Comparison of ENCODE assay signal across 23 cellular contexts in genomic region chr12:64876388-64877071, GRCh38. TPM values are rescaled to one million over a fixed set of nuclear protein-coding genes. Genes with fewer than 3 reads are reported as not detected.
DNase-seq lines count a peak whose midpoint lies in the region; ATAC-seq lines count a peak whose summit lies in the region.
"Had no signal": no experiment of that assay in that cellular context is flagged by ENCODE, and none has a peak within 500 bp of the region (broad histone marks: within the 10 kb centered on the region; RNA-seq: fewer than 3 reads in every experiment).

No MANE protein-coding gene starts in this region.

- DNase-seq in activated naive CD4-positive, alpha-beta T cell treated with anti-CD3 and anti-CD28 coated beads, Interleukin-2, amount 50 U/mL, for 72 hours (ENCODE audit: low spot score in 2 of 2) = no peak
- DNase-seq in activated naive CD4-positive, alpha-beta T cell treated with anti-CD3 and anti-CD28 coated beads for 36 hours = no peak
- no peak for DNase-seq in NCI-H345 treated with DMSO at 0.1 percent for 48 hours (lab: John Stamatoyannopoulos, UW; ENCODE audit: unreplicated experiment)
- DNase-seq in activated CD8-positive, alpha-beta memory T cell treated with anti-CD3 and anti-CD28 coated beads, Interleukin-2, amount 50 U/mL, for 4 hours = no peak
- DNase-seq: 8988T; activated CD4-positive, alpha-beta T cell treated with anti-CD3 and anti-CD28 coated beads, Interleukin-2, amount 50 U/mL, for 1 hour; activated naive CD4-positive, alpha-beta T cell treated with anti-CD3 and anti-CD28 coated beads, Interleukin-2, amount 50 U/mL, for 16 hours; BE2C; cortex of kidney; foreskin keratinocyte; Kasumi-1; left cardiac atrium; NCI-H1105 treated with DMSO at 0.1 percent for 48 hours; NK-92 treated with Interleukin-12 subunit alpha and Interleukin-12 subunit beta, amount 100 ng/mL, for 24 hours; RPMI8226; transverse colon had no signal

- H3K27me3 Mint-ChIP-seq in activated naive CD4-positive, alpha-beta T cell treated with anti-CD3 and anti-CD28 coated beads for 36 hours (ENCODE audit: low read depth) = peaks cover 3% of the 10 kb centered on the region
- H3K27me3 Mint-ChIP-seq: brain had no signal

- H3K27ac Mint-ChIP-seq in activated naive CD4-positive, alpha-beta T cell treated with anti-CD3 and anti-CD28 coated beads, Interleukin-2, amount 50 U/mL, for 72 hours = peak overlapping the region in 1 of 2 donors; percentile 55
- H3K27ac Mint-ChIP-seq in activated naive CD4-positive, alpha-beta T cell treated with anti-CD3 and anti-CD28 coated beads for 36 hours = no peak overlapping the region
- H3K27ac Mint-ChIP-seq: brain had no signal

- intact Hi-C loops in activated naive CD4-positive, alpha-beta T cell treated with anti-CD3 and anti-CD28 coated beads for 36 hours (cut with micrococcal nuclease) = no loop called here

- H3K36me3 Mint-ChIP-seq in activated naive CD4-positive, alpha-beta T cell treated with anti-CD3 and anti-CD28 coated beads, Interleukin-2, amount 50 U/mL, for 72 hours = peaks cover 0 to 9% of the 10 kb centered on the region in 2 donors
- no peaks in the 10 kb centered on the region for H3K36me3 Mint-ChIP-seq in activated naive CD4-positive, alpha-beta T cell treated with anti-CD3 and anti-CD28 coated beads for 36 hours (ENCODE audit: low read depth)

- ATAC-seq in activated naive CD4-positive, alpha-beta T cell treated with anti-CD3 and anti-CD28 coated beads, Interleukin-2, amount 50 U/mL, for 72 hours = peak; percentile 20 to 51
- peak; percentile 10 for ATAC-seq in HG02610 (IDR thresholded peaks at IDR 0.05; ENCODE audit: unreplicated experiment)
- peak; percentile 16 for ATAC-seq in HG03354 (IDR thresholded peaks at IDR 0.05; ENCODE audit: poor library complexity, severe bottlenecking, unreplicated experiment)
- ATAC-seq in HG03108 (IDR thresholded peaks at IDR 0.05; ENCODE audit: unreplicated experiment) = no peak
- ATAC-seq in HG02981 (IDR thresholded peaks at IDR 0.05; ENCODE audit: unreplicated experiment) = no peak
- ATAC-seq: foreskin keratinocyte, HCT116, left cardiac atrium had no signal

- CTCF ChIA-PET in activated naive CD4-positive, alpha-beta T cell treated with anti-CD3 and anti-CD28 coated beads for 36 hours (lab: Charles Lee) = interaction anchor here (1.3 to 1.4 kb wide), 2 partner anchors 14 to 80 kb away, joined by 6 read pairs; no protein-coding TSS in a partner anchor

- peaks cover 21% of the 10 kb centered on the region for H3K4me1 Mint-ChIP-seq in activated naive CD4-positive, alpha-beta T cell treated with anti-CD3 and anti-CD28 coated beads for 36 hours (ENCODE audit: low read depth)
- H3K4me1 Mint-ChIP-seq: brain had no signal

- H3K4me3 Mint-ChIP-seq in activated naive CD4-positive, alpha-beta T cell treated with anti-CD3 and anti-CD28 coated beads for 36 hours = no peak overlapping the region
- H3K4me3 Mint-ChIP-seq: brain, neural crest cell had no signal

- peaks cover 0 to 8% of the 10 kb centered on the region in 2 donors for H3K9me3 Mint-ChIP-seq in activated naive CD4-positive, alpha-beta T cell treated with anti-CD3 and anti-CD28 coated beads, Interleukin-2, amount 50 U/mL, for 72 hours
- H3K9me3 Mint-ChIP-seq in activated naive CD4-positive, alpha-beta T cell treated with anti-CD3 and anti-CD28 coated beads for 36 hours = peaks cover 2% of the 10 kb centered on the region
- H3K9me3 Mint-ChIP-seq: brain, neural crest cell had no signal

RNA-seq across cellular contexts. Expression of gene TBC1D30, which starts 52.1 kb away (rescaled TPM):
- under 1 TPM; 0.27 to 0.41 TPM for total RNA-seq in activated naive CD4-positive, alpha-beta T cell treated with anti-CD3 and anti-CD28 coated beads, Interleukin-2, amount 50 U/mL, for 72 hours
- total RNA-seq in activated naive CD4-positive, alpha-beta T cell treated with anti-CD3 and anti-CD28 coated beads for 36 hours = under 1 TPM; 0.17 to 0.19 TPM

Comparison
In these comparisons a context has a peak if more than half of its experiments do, and no peak if none do; other contexts are left out.
1. ATAC-seq: peak in activated naive CD4-positive, alpha-beta T cell treated with anti-CD3 and anti-CD28 coated beads, Interleukin-2, amount 50 U/mL, for 72 hours (2 of 2), HG02610 (single experiment) and HG03354 (single experiment); none in HG03108 (single experiment) and HG02981 (single experiment).